ENCODE assay signal across 11 cellular contexts in genomic region chr5:7331083-7331482, GRCh38.
"Had no signal": no experiment of that assay in that cellular context is flagged by ENCODE, and none has a peak within 500 bp of the region (broad histone marks: within the 10 kb centered on the region; RNA-seq: fewer than 3 reads in every experiment).

No MANE protein-coding gene starts in this region.

- H3K4me1 ChIP-seq: ascending aorta, left lung, pancreas, stomach, uterus had no signal

- H3K4me3 ChIP-seq: ascending aorta, left lung, pancreas, skin epidermis, stomach, uterus had no signal

- DNase-seq: activated CD4-positive, alpha-beta T cell treated with anti-CD3 and anti-CD28 coated beads for 48 hours; activated naive CD4-positive, alpha-beta T cell treated with Interleukin-2 at 50 U/mL for 16 hours; activated naive CD8-positive, alpha-beta T cell treated with anti-CD3 and anti-CD28 coated beads, Interleukin-2, amount 50 U/mL, for 24 hours; left lung; pancreas; stimulated activated CD4-positive, alpha-beta T cell treated with anti-CD3 and anti-CD28 coated beads, Interleukin-4, amount 100 ng/mL, for 4 hours; stomach; uterus had no signal

- H3K9me3 Mint-ChIP-seq: activated naive CD8-positive, alpha-beta T cell treated with anti-CD3 and anti-CD28 coated beads, Interleukin-2, amount 50 U/mL, for 24 hours; nephron had no signal

- H3K27ac ChIP-seq: ascending aorta, left lung, pancreas, skin epidermis, stomach, uterus had no signal

- ATAC-seq: activated naive CD8-positive, alpha-beta T cell treated with anti-CD3 and anti-CD28 coated beads, Interleukin-2, amount 50 U/mL, for 24 hours; left lung; pancreas had no signal

- H3K4me3 Mint-ChIP-seq: activated naive CD8-positive, alpha-beta T cell treated with anti-CD3 and anti-CD28 coated beads, Interleukin-2, amount 50 U/mL, for 24 hours; nephron had no signal

- H3K27ac Mint-ChIP-seq: activated naive CD8-positive, alpha-beta T cell treated with anti-CD3 and anti-CD28 coated beads, Interleukin-2, amount 50 U/mL, for 24 hours; nephron had no signal

- H3K36me3 ChIP-seq: ascending aorta, left lung, pancreas, stomach, uterus had no signal

- H3K27me3 Mint-ChIP-seq: activated naive CD8-positive, alpha-beta T cell treated with anti-CD3 and anti-CD28 coated beads, Interleukin-2, amount 50 U/mL, for 24 hours had no signal

- H3K4me1 Mint-ChIP-seq: activated naive CD8-positive, alpha-beta T cell treated with anti-CD3 and anti-CD28 coated beads, Interleukin-2, amount 50 U/mL, for 24 hours had no signal

- H3K27me3 ChIP-seq: ascending aorta, left lung, pancreas, stomach, uterus had no signal
